1 cellular context compared by ENCODE assay signal in the genomic region with DNA sequence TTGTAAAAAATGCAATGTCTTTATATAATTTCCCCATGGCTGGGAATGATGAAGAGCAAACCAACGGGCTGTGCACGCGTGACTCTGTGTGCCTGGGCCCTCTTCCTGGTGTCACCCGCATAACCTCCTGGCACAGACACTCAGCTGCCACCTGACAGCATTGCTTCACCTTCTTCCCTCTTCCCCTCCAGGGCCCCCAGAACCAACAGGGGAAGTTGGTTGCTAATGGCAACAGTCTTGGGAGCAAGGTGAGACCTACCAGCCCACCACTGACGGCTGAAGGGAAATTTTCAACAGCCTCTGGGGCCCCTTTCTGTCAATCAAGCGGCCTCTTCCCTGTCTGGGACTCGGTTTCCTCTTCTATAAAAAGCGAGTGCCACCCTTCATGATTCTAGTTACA.
TF ChIP-seq lines count a peak whose summit lies in the region.

No MANE protein-coding gene starts in this region.

TF ChIP-seq in GM23338, 12 proteins besides CTCF, POLR2A, EP300 and RAD21 (continued from another document):
- TF ChIP-seq, protein P1, sequence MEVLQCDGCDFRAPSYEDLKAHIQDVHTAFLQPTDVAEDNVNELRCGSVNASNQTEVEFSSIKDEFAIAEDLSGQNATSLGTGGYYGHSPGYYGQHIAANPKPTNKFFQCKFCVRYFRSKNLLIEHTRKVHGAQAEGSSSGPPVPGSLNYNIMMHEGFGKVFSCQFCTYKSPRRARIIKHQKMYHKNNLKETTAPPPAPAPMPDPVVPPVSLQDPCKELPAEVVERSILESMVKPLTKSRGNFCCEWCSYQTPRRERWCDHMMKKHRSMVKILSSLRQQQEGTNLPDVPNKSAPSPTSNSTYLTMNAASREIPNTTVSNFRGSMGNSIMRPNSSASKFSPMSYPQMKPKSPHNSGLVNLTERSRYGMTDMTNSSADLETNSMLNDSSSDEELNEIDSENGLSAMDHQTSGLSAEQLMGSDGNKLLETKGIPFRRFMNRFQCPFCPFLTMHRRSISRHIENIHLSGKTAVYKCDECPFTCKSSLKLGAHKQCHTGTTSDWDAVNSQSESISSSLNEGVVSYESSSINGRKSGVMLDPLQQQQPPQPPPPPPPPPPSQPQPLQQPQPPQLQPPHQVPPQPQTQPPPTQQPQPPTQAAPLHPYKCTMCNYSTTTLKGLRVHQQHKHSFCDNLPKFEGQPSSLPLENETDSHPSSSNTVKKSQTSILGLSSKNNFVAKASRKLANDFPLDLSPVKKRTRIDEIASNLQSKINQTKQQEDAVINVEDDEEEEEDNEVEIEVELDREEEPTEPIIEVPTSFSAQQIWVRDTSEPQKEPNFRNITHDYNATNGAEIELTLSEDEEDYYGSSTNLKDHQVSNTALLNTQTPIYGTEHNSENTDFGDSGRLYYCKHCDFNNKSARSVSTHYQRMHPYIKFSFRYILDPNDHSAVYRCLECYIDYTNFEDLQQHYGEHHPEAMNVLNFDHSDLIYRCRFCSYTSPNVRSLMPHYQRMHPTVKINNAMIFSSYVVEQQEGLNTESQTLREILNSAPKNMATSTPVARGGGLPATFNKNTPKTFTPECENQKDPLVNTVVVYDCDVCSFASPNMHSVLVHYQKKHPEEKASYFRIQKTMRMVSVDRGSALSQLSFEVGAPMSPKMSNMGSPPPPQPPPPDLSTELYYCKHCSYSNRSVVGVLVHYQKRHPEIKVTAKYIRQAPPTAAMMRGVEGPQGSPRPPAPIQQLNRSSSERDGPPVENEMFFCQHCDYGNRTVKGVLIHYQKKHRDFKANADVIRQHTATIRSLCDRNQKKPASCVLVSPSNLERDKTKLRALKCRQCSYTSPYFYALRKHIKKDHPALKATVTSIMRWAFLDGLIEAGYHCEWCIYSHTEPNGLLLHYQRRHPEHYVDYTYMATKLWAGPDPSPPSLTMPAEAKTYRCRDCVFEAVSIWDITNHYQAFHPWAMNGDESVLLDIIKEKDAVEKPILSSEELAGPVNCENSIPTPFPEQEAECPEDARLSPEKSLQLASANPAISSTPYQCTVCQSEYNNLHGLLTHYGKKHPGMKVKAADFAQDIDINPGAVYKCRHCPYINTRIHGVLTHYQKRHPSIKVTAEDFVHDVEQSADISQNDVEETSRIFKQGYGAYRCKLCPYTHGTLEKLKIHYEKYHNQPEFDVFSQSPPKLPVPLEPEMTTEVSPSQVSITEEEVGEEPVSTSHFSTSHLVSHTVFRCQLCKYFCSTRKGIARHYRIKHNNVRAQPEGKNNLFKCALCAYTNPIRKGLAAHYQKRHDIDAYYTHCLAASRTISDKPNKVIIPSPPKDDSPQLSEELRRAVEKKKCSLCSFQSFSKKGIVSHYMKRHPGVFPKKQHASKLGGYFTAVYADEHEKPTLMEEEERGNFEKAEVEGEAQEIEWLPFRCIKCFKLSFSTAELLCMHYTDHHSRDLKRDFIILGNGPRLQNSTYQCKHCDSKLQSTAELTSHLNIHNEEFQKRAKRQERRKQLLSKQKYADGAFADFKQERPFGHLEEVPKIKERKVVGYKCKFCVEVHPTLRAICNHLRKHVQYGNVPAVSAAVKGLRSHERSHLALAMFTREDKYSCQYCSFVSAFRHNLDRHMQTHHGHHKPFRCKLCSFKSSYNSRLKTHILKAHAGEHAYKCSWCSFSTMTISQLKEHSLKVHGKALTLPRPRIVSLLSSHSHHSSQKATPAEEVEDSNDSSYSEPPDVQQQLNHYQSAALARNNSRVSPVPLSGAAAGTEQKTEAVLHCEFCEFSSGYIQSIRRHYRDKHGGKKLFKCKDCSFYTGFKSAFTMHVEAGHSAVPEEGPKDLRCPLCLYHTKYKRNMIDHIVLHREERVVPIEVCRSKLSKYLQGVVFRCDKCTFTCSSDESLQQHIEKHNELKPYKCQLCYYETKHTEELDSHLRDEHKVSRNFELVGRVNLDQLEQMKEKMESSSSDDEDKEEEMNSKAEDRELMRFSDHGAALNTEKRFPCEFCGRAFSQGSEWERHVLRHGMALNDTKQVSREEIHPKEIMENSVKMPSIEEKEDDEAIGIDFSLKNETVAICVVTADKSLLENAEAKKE (CRISPR knock-in tag; IDR thresholded peaks at IDR 0.05) = no peak
- TF ChIP-seq EZH2 (IDR thresholded peaks at IDR 0.05; ENCODE audit: low read depth, unreplicated experiment) (no peak), ZNF114 (CRISPR knock-in tag; IDR thresholded peaks at IDR 0.05) (no peak), POLR2AphosphoS5 (IDR thresholded peaks at IDR 0.05; ENCODE audit: low read depth) (no peak), NANOG (IDR thresholded peaks at IDR 0.05; ENCODE audit: borderline replicate concordance) (no peak)
- TF ChIP-seq, protein P2, sequence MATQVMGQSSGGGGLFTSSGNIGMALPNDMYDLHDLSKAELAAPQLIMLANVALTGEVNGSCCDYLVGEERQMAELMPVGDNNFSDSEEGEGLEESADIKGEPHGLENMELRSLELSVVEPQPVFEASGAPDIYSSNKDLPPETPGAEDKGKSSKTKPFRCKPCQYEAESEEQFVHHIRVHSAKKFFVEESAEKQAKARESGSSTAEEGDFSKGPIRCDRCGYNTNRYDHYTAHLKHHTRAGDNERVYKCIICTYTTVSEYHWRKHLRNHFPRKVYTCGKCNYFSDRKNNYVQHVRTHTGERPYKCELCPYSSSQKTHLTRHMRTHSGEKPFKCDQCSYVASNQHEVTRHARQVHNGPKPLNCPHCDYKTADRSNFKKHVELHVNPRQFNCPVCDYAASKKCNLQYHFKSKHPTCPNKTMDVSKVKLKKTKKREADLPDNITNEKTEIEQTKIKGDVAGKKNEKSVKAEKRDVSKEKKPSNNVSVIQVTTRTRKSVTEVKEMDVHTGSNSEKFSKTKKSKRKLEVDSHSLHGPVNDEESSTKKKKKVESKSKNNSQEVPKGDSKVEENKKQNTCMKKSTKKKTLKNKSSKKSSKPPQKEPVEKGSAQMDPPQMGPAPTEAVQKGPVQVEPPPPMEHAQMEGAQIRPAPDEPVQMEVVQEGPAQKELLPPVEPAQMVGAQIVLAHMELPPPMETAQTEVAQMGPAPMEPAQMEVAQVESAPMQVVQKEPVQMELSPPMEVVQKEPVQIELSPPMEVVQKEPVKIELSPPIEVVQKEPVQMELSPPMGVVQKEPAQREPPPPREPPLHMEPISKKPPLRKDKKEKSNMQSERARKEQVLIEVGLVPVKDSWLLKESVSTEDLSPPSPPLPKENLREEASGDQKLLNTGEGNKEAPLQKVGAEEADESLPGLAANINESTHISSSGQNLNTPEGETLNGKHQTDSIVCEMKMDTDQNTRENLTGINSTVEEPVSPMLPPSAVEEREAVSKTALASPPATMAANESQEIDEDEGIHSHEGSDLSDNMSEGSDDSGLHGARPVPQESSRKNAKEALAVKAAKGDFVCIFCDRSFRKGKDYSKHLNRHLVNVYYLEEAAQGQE (IDR thresholded peaks at IDR 0.05; ENCODE audit: unreplicated experiment) = no peak
- TF ChIP-seq, protein P3, sequence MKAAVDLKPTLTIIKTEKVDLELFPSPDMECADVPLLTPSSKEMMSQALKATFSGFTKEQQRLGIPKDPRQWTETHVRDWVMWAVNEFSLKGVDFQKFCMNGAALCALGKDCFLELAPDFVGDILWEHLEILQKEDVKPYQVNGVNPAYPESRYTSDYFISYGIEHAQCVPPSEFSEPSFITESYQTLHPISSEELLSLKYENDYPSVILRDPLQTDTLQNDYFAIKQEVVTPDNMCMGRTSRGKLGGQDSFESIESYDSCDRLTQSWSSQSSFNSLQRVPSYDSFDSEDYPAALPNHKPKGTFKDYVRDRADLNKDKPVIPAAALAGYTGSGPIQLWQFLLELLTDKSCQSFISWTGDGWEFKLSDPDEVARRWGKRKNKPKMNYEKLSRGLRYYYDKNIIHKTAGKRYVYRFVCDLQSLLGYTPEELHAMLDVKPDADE (IDR thresholded peaks at IDR 0.05) = no peak
